Comparison of ENCODE assay signal across 26 cellular contexts in genomic region chr3:132457301-132457700, GRCh38.
"Had no signal": no experiment of that assay in that cellular context is flagged by ENCODE, and none has a peak within 500 bp of the region (broad histone marks: within the 10 kb centered on the region; RNA-seq: fewer than 3 reads in every experiment).

No MANE protein-coding gene starts in this region.

- H3K9me3 Mint-ChIP-seq: activated CD4-positive, alpha-beta memory T cell treated with anti-CD3 and anti-CD28 coated beads for 36 hours; activated CD4-positive, alpha-beta T cell treated with anti-CD3 and anti-CD28 coated beads, Interleukin-2, amount 10 ng/mL, durations not matched to agents 24 days and 14 days; activated naive CD4-positive, alpha-beta T cell treated with anti-CD3 and anti-CD28 coated beads, Interleukin-2, amount 50 U/mL, for 72 hours; activated naive CD8-positive, alpha-beta T cell treated with anti-CD3 and anti-CD28 coated beads, Interleukin-2, amount 50 U/mL, for 24 hours; activated T-cell treated with anti-CD3 and anti-CD28 coated beads, Interleukin-2, amount 50 U/mL, for 4 hours; brain; central memory CD8-positive, alpha-beta T cell had no signal

- H3K27ac Mint-ChIP-seq: activated B cell treated with CpG ODN at 0.5 μM for 24 hours; activated CD4-positive, alpha-beta memory T cell treated with anti-CD3 and anti-CD28 coated beads for 36 hours; activated CD4-positive, alpha-beta T cell treated with anti-CD3 and anti-CD28 coated beads, Interleukin-2, amount 10 ng/mL, durations not matched to agents 24 days and 14 days; activated naive CD4-positive, alpha-beta T cell treated with anti-CD3 and anti-CD28 coated beads, Interleukin-2, amount 50 U/mL, for 72 hours; activated naive CD8-positive, alpha-beta T cell treated with anti-CD3 and anti-CD28 coated beads, Interleukin-2, amount 50 U/mL, for 24 hours; brain had no signal

- H3K4me3 ChIP-seq: MG63, Peyer's patch, SJSA1 had no signal

- H3K4me3 Mint-ChIP-seq: activated B cell treated with CpG ODN at 0.5 μM for 24 hours; activated CD4-positive, alpha-beta memory T cell treated with anti-CD3 and anti-CD28 coated beads for 36 hours; activated CD4-positive, alpha-beta T cell treated with anti-CD3 and anti-CD28 coated beads, Interleukin-2, amount 10 ng/mL, durations not matched to agents 24 days and 14 days; activated naive CD8-positive, alpha-beta T cell treated with anti-CD3 and anti-CD28 coated beads, Interleukin-2, amount 50 U/mL, for 24 hours; activated T-cell treated with anti-CD3 and anti-CD28 coated beads, Interleukin-2, amount 50 U/mL, for 4 hours; brain; central memory CD8-positive, alpha-beta T cell had no signal

- H3K4me1 Mint-ChIP-seq: activated B cell treated with CpG ODN at 0.5 μM for 24 hours; activated CD4-positive, alpha-beta T cell treated with anti-CD3 and anti-CD28 coated beads, Interleukin-2, amount 10 ng/mL, durations not matched to agents 24 days and 14 days; activated naive CD8-positive, alpha-beta T cell treated with anti-CD3 and anti-CD28 coated beads, Interleukin-2, amount 50 U/mL, for 24 hours; brain; central memory CD8-positive, alpha-beta T cell had no signal

- DNase-seq: activated B cell treated with CpG ODN at 0.5 μM for 24 hours; activated CD4-positive, alpha-beta memory T cell treated with anti-CD3 and anti-CD28 coated beads for 36 hours; activated CD4-positive, alpha-beta T cell treated with anti-CD3 and anti-CD28 coated beads for 1 hour; activated CD4-positive, alpha-beta T cell treated with anti-CD3 and anti-CD28 coated beads, Interleukin-2, amount 10 ng/mL, durations not matched to agents 24 days and 14 days; activated CD8-positive, alpha-beta memory T cell treated with anti-CD3 and anti-CD28 coated beads for 24 hours; activated effector memory CD4-positive, alpha-beta T cell treated with anti-CD3 and anti-CD28 coated beads, Interleukin-2, amount 50 U/mL, for 16 hours; activated naive CD4-positive, alpha-beta T cell treated with Interleukin-2 at 50 U/mL for 16 hours; activated naive CD8-positive, alpha-beta T cell treated with anti-CD3 and anti-CD28 coated beads, Interleukin-2, amount 50 U/mL, for 24 hours; activated T-cell treated with anti-CD3 and anti-CD28 coated beads, Interleukin-2, amount 50 U/mL, for 4 hours; amygdala; MG63; NCI-H1105 treated with DMSO at 0.1 percent for 48 hours; NCI-H1436 treated with DMSO at 0.1 percent for 48 hours; NCI-H187; NCI-H2081; NCI-H524; Peyer's patch; Right ventricle myocardium superior; SW 1271 had no signal

- H3K27me3 ChIP-seq: MG63, Peyer's patch, SJSA1 had no signal

- H3K27ac ChIP-seq: KMS-11, Peyer's patch, RWPE1, SJSA1 had no signal

- H3K27me3 Mint-ChIP-seq: activated B cell treated with CpG ODN at 0.5 μM for 24 hours; activated CD4-positive, alpha-beta memory T cell treated with anti-CD3 and anti-CD28 coated beads for 36 hours; activated CD4-positive, alpha-beta T cell treated with anti-CD3 and anti-CD28 coated beads, Interleukin-2, amount 10 ng/mL, durations not matched to agents 24 days and 14 days; activated naive CD8-positive, alpha-beta T cell treated with anti-CD3 and anti-CD28 coated beads, Interleukin-2, amount 50 U/mL, for 24 hours; brain; central memory CD8-positive, alpha-beta T cell had no signal

- ATAC-seq: activated naive CD4-positive, alpha-beta T cell treated with anti-CD3 and anti-CD28 coated beads, Interleukin-2, amount 50 U/mL, for 72 hours; activated naive CD8-positive, alpha-beta T cell treated with anti-CD3 and anti-CD28 coated beads, Interleukin-2, amount 50 U/mL, for 24 hours; activated T-cell treated with anti-CD3 and anti-CD28 coated beads, Interleukin-2, amount 50 U/mL, for 4 hours; SK-N-SH treated with all-trans-retinoic acid at 6 μM for 48 hours had no signal
